ENCODE assay signal across 8 cellular contexts in genomic region chr1:174726167-174726879, GRCh38.
A peak's percentile ranks its signal among the peaks of the same experiment; 100 is the strongest.
DNase-seq lines count a peak whose midpoint lies in the region; ATAC-seq and TF ChIP-seq lines count a peak whose summit lies in the region.

No MANE protein-coding gene starts in this region.

- DNase-seq in NCI-H2081 (lab: John Stamatoyannopoulos, UW) (peak; percentile 40 to 43), NCI-H2081 treated with DMSO at 0.1 percent for 48 hours (lab: John Stamatoyannopoulos, UW) (no peak), NCI-H446 treated with DMSO at 0.1 percent for 48 hours (lab: John Stamatoyannopoulos, UW) (peak; percentile 51), endothelial cell (ENCODE audit: low spot score) (no peak), skeletal muscle cell (ENCODE audit: low read depth) (peak; percentile 7), cortex of kidney (lab: John Stamatoyannopoulos, UW) (no peak)

- H3K4me3 Mint-ChIP-seq in endothelial cell (ENCODE audit: unreplicated experiment): no peak overlapping the region

- ATAC-seq in HG03097 (IDR thresholded peaks at IDR 0.05; ENCODE audit: low FRiP score, unreplicated experiment) (no peak), HG02938 (IDR thresholded peaks at IDR 0.05; ENCODE audit: unreplicated experiment) (no peak)

- no peak overlapping the region for H3K27ac Mint-ChIP-seq in endothelial cell (ENCODE audit: unreplicated experiment)

- peaks cover 2% of the 10 kb centered on the region for H3K27me3 Mint-ChIP-seq in endothelial cell (ENCODE audit: unreplicated experiment)

- no peaks in the 10 kb centered on the region for H3K36me3 Mint-ChIP-seq in endothelial cell (ENCODE audit: low read depth, unreplicated experiment)

- H3K4me3 ChIP-seq in skeletal muscle cell (ENCODE audit: low read depth, low read length): no peak overlapping the region

- no peaks in the 10 kb centered on the region for H3K9me3 Mint-ChIP-seq in endothelial cell (ENCODE audit: unreplicated experiment)

- peaks cover 4% of the 10 kb centered on the region for H3K4me1 Mint-ChIP-seq in endothelial cell (ENCODE audit: unreplicated experiment)

- peak; percentile 75 for TF ChIP-seq CTCF in endothelial cell (IDR thresholded peaks at IDR 0.05; ENCODE audit: unreplicated experiment)

Comparison
In these comparisons a context has a peak if more than half of its experiments do, and no peak if none do; other contexts are left out.
1. DNase-seq: peak in NCI-H2081 (2 of 2), NCI-H446 treated with DMSO at 0.1 percent for 48 hours (single experiment) and skeletal muscle cell (single experiment); none in NCI-H2081 treated with DMSO at 0.1 percent for 48 hours (single experiment), endothelial cell (single experiment) and cortex of kidney (single experiment).